Comparison of ENCODE assay signal across 15 cellular contexts in genomic region chr12:114690267-114691135, GRCh38. TPM values are rescaled to one million over a fixed set of nuclear protein-coding genes. Genes with fewer than 3 reads are reported as not detected.
"Had no signal": no experiment of that assay in that cellular context is flagged by ENCODE, and none has a peak within 500 bp of the region (broad histone marks: within the 10 kb centered on the region; RNA-seq: fewer than 3 reads in every experiment).

No MANE protein-coding gene starts in this region.

- H3K9me3 ChIP-seq: colonic mucosa, gastrocnemius medialis, heart right ventricle, testis had no signal

- H3K4me3 ChIP-seq: colonic mucosa, gastrocnemius medialis, heart right ventricle, testis had no signal

- ATAC-seq: activated T-helper 17 cell treated with anti-CD3 and anti-CD28 coated beads, Interleukin-2, amount 50 U/mL, for 72 hours; gastrocnemius medialis; heart right ventricle; left ventricle myocardium superior had no signal

- H3K4me1 ChIP-seq: colonic mucosa, parathyroid adenoma had no signal

- H3K36me3 ChIP-seq: colonic mucosa, gastrocnemius medialis, heart right ventricle had no signal

- DNase-seq: activated B cell treated with CpG ODN at 0.5 μM for 24 hours; activated CD4-positive, alpha-beta T cell treated with anti-CD3 and anti-CD28 coated beads, Interleukin-2, amount 50 U/mL, for 1 hour; activated naive CD4-positive, alpha-beta T cell treated with anti-CD3 and anti-CD28 coated beads for 36 hours; activated T-cell treated with anti-CD3 and anti-CD28 coated beads for 4 hours; colonic mucosa; gastrocnemius medialis; heart right ventricle; left ventricle myocardium superior; retina; stimulated activated CD4-positive, alpha-beta T cell treated with anti-CD3 and anti-CD28 coated beads, Interleukin-15, amount 100 ng/mL, for 24 hours; stimulated activated CD4-positive, alpha-beta T cell treated with anti-CD3 and anti-CD28 coated beads, Interleukin-4, amount 100 ng/mL, for 24 hours; testis had no signal

- H3K27me3 ChIP-seq: testis had no signal

- H3K9ac ChIP-seq: parathyroid adenoma had no signal

- H3K27ac ChIP-seq: colonic mucosa, gastrocnemius medialis, heart right ventricle, parathyroid adenoma, testis had no signal

RNA-seq across cellular contexts. Expression of gene TBX3, which starts 6.5 kb away (rescaled TPM):
- total RNA-seq: activated B cell treated with CpG ODN at 0.5 μM for 24 hours; activated CD8-positive, alpha-beta memory T cell treated with anti-CD3 and anti-CD28 coated beads for 36 hours; activated naive CD4-positive, alpha-beta T cell treated with anti-CD3 and anti-CD28 coated beads for 36 hours; activated T-helper 17 cell treated with anti-CD3 and anti-CD28 coated beads, Interleukin-2, amount 50 U/mL, for 72 hours had no signal
